Comparison of ENCODE assay signal across 10 cellular contexts in the genomic region with DNA sequence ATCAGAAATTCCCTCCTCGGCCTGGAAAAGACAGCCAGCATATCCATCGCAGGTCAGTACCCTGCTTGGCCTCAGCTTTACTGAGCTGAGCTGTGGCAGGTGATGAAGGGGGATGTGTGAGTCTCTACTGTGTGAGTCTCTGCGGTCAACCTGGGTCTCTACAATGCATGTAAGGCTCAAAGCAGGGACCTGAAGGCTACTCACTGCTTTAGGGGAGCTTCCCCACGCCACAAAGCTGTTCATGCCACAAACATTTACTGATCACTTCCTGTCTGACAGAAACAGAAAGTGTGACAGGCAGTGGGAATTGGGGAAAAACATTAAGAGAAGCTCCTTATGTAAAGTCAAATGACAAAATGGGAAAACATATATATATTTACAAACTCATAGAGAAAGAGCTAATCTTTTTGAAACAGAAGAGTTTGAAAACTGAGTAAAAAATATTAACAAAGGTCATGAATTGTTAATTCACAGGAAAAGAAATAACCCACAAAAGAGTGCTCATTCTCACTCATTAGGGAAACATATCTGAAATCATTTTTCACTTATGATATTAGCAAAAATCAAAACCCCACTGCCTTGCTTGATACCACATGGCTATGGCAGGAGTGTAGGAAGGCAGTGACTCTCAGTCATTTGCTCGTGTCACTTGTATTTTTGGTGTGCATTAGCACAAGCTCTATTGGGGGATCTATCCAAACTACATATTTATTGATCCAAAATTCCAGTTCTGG. TPM values are rescaled to one million over a fixed set of nuclear protein-coding genes. Genes with fewer than 3 reads are reported as not detected.
A peak's percentile ranks its signal among the peaks of the same experiment; 100 is the strongest.
DNase-seq lines count a peak whose midpoint lies in the region; ATAC-seq and TF ChIP-seq lines count a peak whose summit lies in the region.
"Had no signal": no experiment of that assay in that cellular context is flagged by ENCODE, and none has a peak within 500 bp of the region (broad histone marks: within the 10 kb centered on the region; RNA-seq: fewer than 3 reads in every experiment).

No MANE protein-coding gene starts in this region.

- H3K27ac ChIP-seq in neural progenitor cell: no peak overlapping the region

- in situ Hi-C loops in KBM-7 (cut with MboI; ENCODE audit: low pct_unique_long_range_greater_than_20kb, low sequenced_read_pairs): no loop called here

- peak overlapping the region; percentile 54 to 69 for H3K27ac Mint-ChIP-seq in activated naive CD4-positive, alpha-beta T cell treated with anti-CD3 and anti-CD28 coated beads, Interleukin-2, amount 50 U/mL, for 72 hours
- no peak overlapping the region for H3K27ac Mint-ChIP-seq in neural progenitor cell

- TF ChIP-seq CTCF in neural progenitor cell (IDR thresholded peaks at IDR 0.05): no peak

- no peak overlapping the region for H3K9ac ChIP-seq in neural progenitor cell

- no peaks in the 10 kb centered on the region for H3K36me3 ChIP-seq in neural progenitor cell

- H2AFZ ChIP-seq in neural progenitor cell (replicated peaks): no peak overlapping the region

- no peaks in the 10 kb centered on the region for H3K9me3 Mint-ChIP-seq in activated naive CD4-positive, alpha-beta T cell treated with anti-CD3 and anti-CD28 coated beads, Interleukin-2, amount 50 U/mL, for 72 hours
- H3K9me3 Mint-ChIP-seq in neural progenitor cell: no peaks in the 10 kb centered on the region

- no peaks in the 10 kb centered on the region for H3K4me1 ChIP-seq in neural progenitor cell

- H3F3A ChIP-seq in neural progenitor cell (ENCODE audit: low read depth): no peaks in the 10 kb centered on the region

- H3K4me2 ChIP-seq in neural progenitor cell: no peak overlapping the region

- H3K36me3 Mint-ChIP-seq in activated naive CD4-positive, alpha-beta T cell treated with anti-CD3 and anti-CD28 coated beads, Interleukin-2, amount 50 U/mL, for 72 hours: peaks cover 47 to 59% of the 10 kb centered on the region in 2 donors
- H3K36me3 Mint-ChIP-seq in neural progenitor cell: no peaks in the 10 kb centered on the region

- H3K79me2 ChIP-seq in neural progenitor cell (ENCODE audit: low read depth): no peaks in the 10 kb centered on the region

- no peak overlapping the region for H3K4me3 Mint-ChIP-seq in neural progenitor cell

- H3K4me3 ChIP-seq in neural progenitor cell: no peak overlapping the region

- ATAC-seq in GM19452 (IDR thresholded peaks at IDR 0.05; ENCODE audit: unreplicated experiment) (peak; percentile 76), HG03460 (IDR thresholded peaks at IDR 0.05; ENCODE audit: unreplicated experiment) (peak; percentile 85)
- ATAC-seq in activated naive CD4-positive, alpha-beta T cell treated with anti-CD3 and anti-CD28 coated beads, Interleukin-2, amount 50 U/mL, for 72 hours: peak; percentile 86 to 98

- peak; percentile 9 for DNase-seq in EH (ENCODE audit: low read depth)
- DNase-seq in activated naive CD4-positive, alpha-beta T cell treated with anti-CD3 and anti-CD28 coated beads, Interleukin-2, amount 50 U/mL, for 72 hours (ENCODE audit: low spot score in 2 of 2): peak; percentile 21 to 58
- no peak for DNase-seq in NCI-H187 treated with DMSO at 0.1 percent for 48 hours (lab: John Stamatoyannopoulos, UW)
- no peak for DNase-seq in KBM-7
- no peak for DNase-seq in neural progenitor cell (ENCODE audit: low spot score)
- no peak for DNase-seq in NCI-H2081 (lab: John Stamatoyannopoulos, UW)
- DNase-seq: DMS153 had no signal

- H3K27me3 Mint-ChIP-seq in neural progenitor cell (ENCODE audit: insufficient read depth, low read depth): no peaks in the 10 kb centered on the region

- H3K27me3 ChIP-seq in neural progenitor cell: no peaks in the 10 kb centered on the region

- no peaks in the 10 kb centered on the region for H3K4me1 Mint-ChIP-seq in neural progenitor cell

- no peaks in the 10 kb centered on the region for H4K20me1 ChIP-seq in neural progenitor cell (ENCODE audit: low read depth)

- no peaks in the 10 kb centered on the region for H3K9me3 ChIP-seq in neural progenitor cell (ENCODE audit: low read depth)

RNA-seq across cellular contexts. Expression of a gene that starts 5.8 kb away (rescaled TPM):
- total RNA-seq in activated naive CD4-positive, alpha-beta T cell treated with anti-CD3 and anti-CD28 coated beads, Interleukin-2, amount 50 U/mL, for 72 hours: 10 to 100 TPM; 49.7 to 63.8 TPM
- total RNA-seq in neural progenitor cell (ENCODE audit: low replicate concordance): 0.13 and 2.9 TPM in 2 replicates

RNA-seq across cellular contexts. Expression of a gene that starts 11.7 kb away (rescaled TPM):
- total RNA-seq in activated naive CD4-positive, alpha-beta T cell treated with anti-CD3 and anti-CD28 coated beads, Interleukin-2, amount 50 U/mL, for 72 hours: 10 to 100 TPM; 21.8 to 37.0 TPM
- total RNA-seq in neural progenitor cell (ENCODE audit: low replicate concordance): 11.6 and 14.2 TPM in 2 replicates

RNA-seq across cellular contexts. Expression of a gene that starts 44.0 kb away (rescaled TPM):
- total RNA-seq in activated naive CD4-positive, alpha-beta T cell treated with anti-CD3 and anti-CD28 coated beads, Interleukin-2, amount 50 U/mL, for 72 hours: 10 to 100 TPM; 47.8 to 79.8 TPM
- 9.7 and 9.8 TPM in 2 replicates for total RNA-seq in neural progenitor cell (ENCODE audit: low replicate concordance)

RNA-seq across cellular contexts. Expression of a gene that starts 54.0 kb away (rescaled TPM):
- under 1 TPM in 1 of 2 donors, not detected in 1; 0.16 TPM for total RNA-seq in activated naive CD4-positive, alpha-beta T cell treated with anti-CD3 and anti-CD28 coated beads, Interleukin-2, amount 50 U/mL, for 72 hours
- total RNA-seq in neural progenitor cell (ENCODE audit: low replicate concordance): not detected in 2 replicates
- total RNA-seq: kidney epithelial cell had no signal

Comparison
In these comparisons a context has a peak if more than half of its experiments do, and no peak if none do; other contexts are left out.
1. DNase-seq: peak in EH (single experiment) and activated naive CD4-positive, alpha-beta T cell treated with anti-CD3 and anti-CD28 coated beads, Interleukin-2, amount 50 U/mL, for 72 hours (2 of 2); none in NCI-H187 treated with DMSO at 0.1 percent for 48 hours (single experiment), KBM-7 (single experiment), neural progenitor cell (single experiment) and NCI-H2081 (0 of 2).
2. RNA of a gene that starts 5.8 kb away (total RNA-seq): 49.7 to 63.8 TPM in activated naive CD4-positive, alpha-beta T cell treated with anti-CD3 and anti-CD28 coated beads, Interleukin-2, amount 50 U/mL, for 72 hours; 0.13 to 2.9 TPM in neural progenitor cell; every median in the first group is over 10 times any median in the second.
3. Peak in every context shown above with its lines, with median percentiles within 50 percentile points of each other: ATAC-seq.